In genomic region chr7:44346063-44346462, GRCh38 we compare ENCODE assay signal across 38 cellular contexts. TPM values are rescaled to one million over a fixed set of nuclear protein-coding genes. Genes with fewer than 3 reads are reported as not detected.
DNase-seq lines count a peak whose midpoint lies in the region; ATAC-seq, FAIRE-seq and TF ChIP-seq lines count a peak whose summit lies in the region.
"Had no signal": no experiment of that assay in that cellular context is flagged by ENCODE, and none has a peak within 500 bp of the region (broad histone marks: within the 10 kb centered on the region; RNA-seq: fewer than 3 reads in every experiment).

No MANE protein-coding gene starts in this region.

- dilution Hi-C loops in mammary epithelial cell (cut with HindIII; ENCODE audit: low sequenced_read_pairs) (no loop called here), IMR-90 (cut with HindIII; ENCODE audit: low sequenced_read_pairs, unreplicated experiment) (no loop called here)

- in situ Hi-C loops in mammary epithelial cell (cut with MboI; ENCODE audit: low sequenced_read_pairs in 2 of 2) (no loop called here), HepG2 (cut with HindIII; ENCODE audit: extremely low pct_ligation_motif_present, low pct_unique_long_range_greater_than_20kb) (no loop called here), IMR-90 (cut with MboI; ENCODE audit: low sequenced_read_pairs) (no loop called here), K562 (cut with MboI) (no loop called here)

- no peak overlapping the region for H3K4me2 ChIP-seq in mammary epithelial cell (ENCODE audit: insufficient read depth, low read depth, low read length)
- no peak overlapping the region for H3K4me2 ChIP-seq in HepG2 (ENCODE audit: low read depth, low read length)
- H3K4me2 ChIP-seq in IMR-90 (ENCODE audit: low read depth, low read length), result no peak overlapping the region
- no peak overlapping the region for H3K4me2 ChIP-seq in K562 (ENCODE audit: insufficient read depth, low read length)
- H3K4me2 ChIP-seq: A549; BLaER1; BLaER1 treated with 17β-estradiol and CSF1 and Interleukin-3, amounts not matched to agents 10 nM and 100 nM had no signal

- no peaks in the 10 kb centered on the region for H3K36me3 Mint-ChIP-seq in MCF 10A (ENCODE audit: insufficient read depth, unreplicated experiment)
- H3K36me3 Mint-ChIP-seq: CD14-positive monocyte; CD4-positive, CD25-positive, alpha-beta regulatory T cell; CD8-positive, alpha-beta T cell had no signal

- H3K79me2 ChIP-seq in mammary epithelial cell (ENCODE audit: insufficient read depth, low read length) (no peaks in the 10 kb centered on the region), HepG2 (ENCODE audit: insufficient read depth, low read length) (no peaks in the 10 kb centered on the region), K562 (ENCODE audit: control insufficient read depth, insufficient read depth, low read length) (no peaks in the 10 kb centered on the region)

- H3K27ac Mint-ChIP-seq in MCF 10A (ENCODE audit: low read depth, unreplicated experiment), result peak overlapping the region; percentile 57
- H3K27ac Mint-ChIP-seq: B cell; CD14-positive monocyte; CD4-positive, alpha-beta memory T cell; CD4-positive, alpha-beta T cell; CD4-positive, CD25-positive, alpha-beta regulatory T cell; CD8-positive, alpha-beta memory T cell; CD8-positive, alpha-beta T cell had no signal

- no peak overlapping the region for H2BK5ac ChIP-seq in IMR-90 (ENCODE audit: low read depth, low read length, poor library complexity, severe bottlenecking)

- H3K9me3 ChIP-seq in mammary epithelial cell (replicated peaks; ENCODE audit: insufficient read depth, low read length) (no peaks in the 10 kb centered on the region), HepG2 (ENCODE audit: low read length) (no peaks in the 10 kb centered on the region), right lobe of liver (no peaks in the 10 kb centered on the region), IMR-90 (ENCODE audit: control insufficient read depth, insufficient read depth, low read length) (peaks cover 7% of the 10 kb centered on the region), K562 (replicated peaks; ENCODE audit: control insufficient read depth, insufficient read depth, low read depth, low read length) (no peaks in the 10 kb centered on the region)
- H3K9me3 ChIP-seq: A549, BE2C had no signal

- BruUV-seq in MCF 10A (replicated peaks; lab: Mats Ljungman, UMichigan) (no TSS peak), mammary epithelial cell (replicated peaks; lab: Mats Ljungman, UMichigan) (no TSS peak), HepG2 (replicated peaks; lab: Mats Ljungman, UMichigan) (no TSS peak), IMR-90 (replicated peaks; lab: Mats Ljungman, UMichigan) (no TSS peak), K562 (replicated peaks; lab: Mats Ljungman, UMichigan) (no TSS peak)

- H2BK15ac ChIP-seq in IMR-90 (ENCODE audit: low read depth, low read length), result no peak overlapping the region

- H3K27me3 ChIP-seq in mammary epithelial cell (ENCODE audit: insufficient read depth, low read length) (no peaks in the 10 kb centered on the region), HepG2 (ENCODE audit: control insufficient read depth in 1 of 2, insufficient read depth in 2 of 2, low read length in 2 of 2) (0 out of 5 replicates have a peak, but pooled peaks cover 0 to 3% of the 10 kb centered on the region in 2 experiments), right lobe of liver (no peaks in the 10 kb centered on the region), IMR-90 (ENCODE audit: control insufficient read depth, insufficient read depth, low read length) (peaks cover 16% of the 10 kb centered on the region), K562 (ENCODE audit: control insufficient read depth in 2 of 2, insufficient read depth in 2 of 2, low read length in 2 of 2) (peaks cover 0 to 10% of the 10 kb centered on the region in 2 experiments; a peak in 2 of 5 replicates)
- H3K27me3 ChIP-seq: BE2C; BLaER1; BLaER1 treated with 17β-estradiol and CSF1 and Interleukin-3, amounts not matched to agents 10 nM and 100 nM had no signal

- H3K4me1 Mint-ChIP-seq in MCF 10A (ENCODE audit: insufficient read depth, unreplicated experiment), result no peaks in the 10 kb centered on the region
- H3K4me1 Mint-ChIP-seq: B cell; CD14-positive monocyte; CD4-positive, alpha-beta memory T cell; CD4-positive, CD25-positive, alpha-beta regulatory T cell; CD8-positive, alpha-beta memory T cell had no signal

- H4K5ac ChIP-seq in IMR-90 (ENCODE audit: low read depth, low read length), result no peak overlapping the region

- H3K9me1 ChIP-seq in IMR-90 (ENCODE audit: insufficient read depth, low read length) (no peaks in the 10 kb centered on the region), K562 (ENCODE audit: control insufficient read depth, insufficient read depth, low read length) (no peaks in the 10 kb centered on the region)

- H3K27ac ChIP-seq in mammary epithelial cell (ENCODE audit: insufficient read depth, low read depth, low read length), result no peak overlapping the region
- no peak overlapping the region for H3K27ac ChIP-seq in HepG2 (ENCODE audit: extremely low read length, insufficient read depth, low read length)
- no peak overlapping the region for H3K27ac ChIP-seq in right lobe of liver
- H3K27ac ChIP-seq in IMR-90 (ENCODE audit: insufficient read depth, low read length), result no peak overlapping the region
- no peak overlapping the region for H3K27ac ChIP-seq in K562 (ENCODE audit: extremely low read depth, low read depth, low read length)
- H3K27ac ChIP-seq: 22Rv1; A549; BLaER1; BLaER1 treated with 17β-estradiol and CSF1 and Interleukin-3, amounts not matched to agents 10 nM and 100 nM; C4-2B had no signal

- H3K23ac ChIP-seq in IMR-90 (ENCODE audit: low read depth, low read length), result no peak overlapping the region

- no peak overlapping the region for H3K4ac ChIP-seq in IMR-90 (ENCODE audit: low read depth, low read length)

- H4K8ac ChIP-seq in IMR-90 (ENCODE audit: low read depth in 2 of 2, low read length in 2 of 2), result no peak overlapping the region

- TF ChIP-seq RAD21 in HepG2 (CRISPR knock-in tag; IDR thresholded peaks at IDR 0.05), result no peak
- no peak for TF ChIP-seq RAD21 in IMR-90 (IDR thresholded peaks at IDR 0.05; ENCODE audit: low read length)
- TF ChIP-seq RAD21 in K562 (CRISPR knock-in tag; conservative IDR thresholded peaks at IDR 0.05 in 1 of 2, IDR thresholded peaks at IDR 0.05 in 1 of 2), result no peak

- H3K27me3 Mint-ChIP-seq in MCF 10A (ENCODE audit: insufficient read depth, unreplicated experiment), result peaks cover 18% of the 10 kb centered on the region

- TF ChIP-seq POLR2A in HepG2 (IDR thresholded peaks at IDR 0.05; ENCODE audit: insufficient read depth in 1 of 2, low read depth in 2 of 2, low read length in 2 of 2), result no peak
- no peak for TF ChIP-seq POLR2A in right lobe of liver (IDR thresholded peaks at IDR 0.05)
- TF ChIP-seq POLR2A in IMR-90 (IDR thresholded peaks at IDR 0.05; ENCODE audit: low read depth, low read length), result no peak
- no peak for TF ChIP-seq POLR2A in K562 (conservative IDR thresholded peaks at IDR 0.05)

- WGBS in mammary epithelial cell (ENCODE audit: low coverage, missing lambda C conversion rate), result 97% methylated on average over 2 of the region's 2 CpGs
- 22% methylated on average over 2 of the region's 2 CpGs for WGBS in HepG2 (ENCODE audit: low lambda C conversion rate)
- WGBS in right lobe of liver (ENCODE audit: insufficient coverage, low coverage, low lambda C conversion rate, missing lambda C conversion rate), result 85% methylated on average over 2 of the region's 2 CpGs
- no CpG with 5 or more reads among the region's 2 CpGs for WGBS in IMR-90 (ENCODE audit: extremely low coverage in 2 of 2, insufficient read length in 1 of 2), 2 experiments
- 0% methylated on average over 2 of the region's 2 CpGs for WGBS in K562 (ENCODE audit: insufficient coverage, low coverage, missing lambda C conversion rate)

- no peak overlapping the region for H2BK20ac ChIP-seq in IMR-90 (ENCODE audit: low read depth, low read length)

- H3K14ac ChIP-seq in IMR-90 (replicated peaks; ENCODE audit: low read depth, low read length), result no peak overlapping the region

- no peak overlapping the region for H3K56ac ChIP-seq in IMR-90 (ENCODE audit: extremely low read depth, insufficient read depth, low read length)

- H2AFZ ChIP-seq in mammary epithelial cell (ENCODE audit: low read depth, low read length) (no peak overlapping the region), HepG2 (ENCODE audit: low read length) (no peak overlapping the region), IMR-90 (replicated peaks; ENCODE audit: low read length, poor library complexity) (no peak overlapping the region), K562 (ENCODE audit: low read depth, low read length) (no peak overlapping the region)

- H4K91ac ChIP-seq in IMR-90 (ENCODE audit: insufficient read depth, low read depth, low read length), result no peak overlapping the region

- CTCF ChIA-PET in MCF 10A (lab: Yijun Ruan, JAX) (no interaction called here), mammary epithelial cell (lab: Charles Lee; ENCODE audit: low non-redundant PET) (no interaction called here), HepG2 (lab: Yijun Ruan, JAX; ENCODE audit: low intra/inter-chr PET ratio, low total read pairs) (no interaction called here), IMR-90 (lab: Yijun Ruan, JAX) (no interaction called here), K562 (lab: Yijun Ruan, JAX; ENCODE audit: low intra/inter-chr PET ratio) (no interaction called here)

- H2AK9ac ChIP-seq in IMR-90 (replicated peaks; ENCODE audit: low read depth, low read length, poor library complexity), result no peak overlapping the region

- TF ChIP-seq EP300 in HepG2 (IDR thresholded peaks at IDR 0.05; ENCODE audit: low read depth in 2 of 2, low read length in 2 of 2) (no peak), HepG2 (CRISPR knock-in tag; IDR thresholded peaks at IDR 0.05; ENCODE audit: borderline replicate concordance) (no peak), K562 (IDR thresholded peaks at IDR 0.05; ENCODE audit: low read length) (no peak)

- H3K79me1 ChIP-seq in IMR-90 (ENCODE audit: low read depth in 1 of 2, low read length in 2 of 2), result no peaks in the 10 kb centered on the region

- no peak for TF ChIP-seq CTCF in MCF 10A (IDR thresholded peaks at IDR 0.05; ENCODE audit: unreplicated experiment)
- TF ChIP-seq CTCF in mammary epithelial cell (conservative IDR thresholded peaks at IDR 0.05 in 1 of 2, IDR thresholded peaks at IDR 0.05 in 1 of 2; ENCODE audit: extremely low read depth in 1 of 2, insufficient read depth in 1 of 2, low read depth in 1 of 2, low read length in 2 of 2), result no peak
- no peak for TF ChIP-seq CTCF in HepG2 (CRISPR knock-in tag; IDR thresholded peaks at IDR 0.05)
- no peak for TF ChIP-seq CTCF in right lobe of liver (IDR thresholded peaks at IDR 0.05)
- TF ChIP-seq CTCF in IMR-90 (conservative IDR thresholded peaks at IDR 0.05; ENCODE audit: low read depth, low read length), result no peak
- no peak for TF ChIP-seq CTCF in K562 (IDR thresholded peaks at IDR 0.05 in 2 of 3, conservative IDR thresholded peaks at IDR 0.05 in 1 of 3; ENCODE audit: insufficient read depth in 2 of 3, low read depth in 1 of 3, low read length in 3 of 3)

- no peak overlapping the region for H3K18ac ChIP-seq in IMR-90 (ENCODE audit: low read depth, low read length)

- H2BK120ac ChIP-seq in IMR-90 (ENCODE audit: low read depth, low read length), result no peak overlapping the region

- FAIRE-seq in HepG2 (lab: Jason Lieb, UNC), result no peak
- FAIRE-seq in K562 (lab: Jason Lieb, UNC), result no peak
- FAIRE-seq in urothelium cell line (lab: Jason Lieb, UNC), result no peak
- FAIRE-seq: A204.1, A549, D721Med had no signal

- DNase-seq in MCF 10A (ENCODE audit: unreplicated experiment), result no peak
- no peak for DNase-seq in mammary epithelial cell
- no peak for DNase-seq in HepG2 (ENCODE audit: low spot score)
- no peak for DNase-seq in right lobe of liver
- no peak for DNase-seq in IMR-90
- no peak for DNase-seq in K562 (ENCODE audit: extremely low read depth in 1 of 4, low spot score in 3 of 4)
- DNase-seq in urothelium cell line (ENCODE audit: low spot score), result no peak
- DNase-seq: 8988T; ACHN; AML-193; BE2C; C1 segment of cervical spinal cord; Caco-2; Calu3; CD4-positive, alpha-beta memory T cell; CD4-positive, alpha-beta T cell; CD4-positive, CD25-positive, alpha-beta regulatory T cell; CD8-positive, alpha-beta memory T cell; CD8-positive, alpha-beta T cell; COR-L47; DMS 273 treated with DMSO at 0.1 percent for 48 hours; DMS153; DMS53; DMS79; DMS79 treated with DMSO at 0.1 percent for 48 hours; DND-41; EL had no signal

- H3K9ac ChIP-seq in mammary epithelial cell (ENCODE audit: insufficient read depth, low read length) (no peak overlapping the region), HepG2 (ENCODE audit: insufficient read depth, low read depth, low read length) (no peak overlapping the region), IMR-90 (ENCODE audit: low read depth, low read length) (no peak overlapping the region), K562 (ENCODE audit: insufficient read depth in 1 of 2, low read depth in 2 of 2, low read length in 2 of 2) (no peak overlapping the region)
- H3K9ac ChIP-seq: BLaER1; BLaER1 treated with 17β-estradiol and CSF1 and Interleukin-3, amounts not matched to agents 10 nM and 100 nM had no signal

- no peaks in the 10 kb centered on the region for H3K9me3 Mint-ChIP-seq in MCF 10A (ENCODE audit: unreplicated experiment)

- intact Hi-C loops in MCF 10A (cut with micrococcal nuclease), result no loop called here
- intact Hi-C loops in mammary epithelial cell (cut with micrococcal nuclease), result no loop called here
- intact Hi-C loops in HepG2 (cut with micrococcal nuclease; ENCODE audit: unreplicated experiment), result no loop called here
- intact Hi-C loops in right lobe of liver (cut with DNase I), result no loop called here
- intact Hi-C loops in IMR-90 (cut with micrococcal nuclease), result no loop called here
- intact Hi-C loops in K562 (cut with micrococcal nuclease), result no loop called here

- H3K4me1 ChIP-seq in mammary epithelial cell (ENCODE audit: insufficient read depth, low read length) (no peaks in the 10 kb centered on the region), HepG2 (ENCODE audit: insufficient read depth, low read length) (no peaks in the 10 kb centered on the region), right lobe of liver (no peaks in the 10 kb centered on the region), IMR-90 (ENCODE audit: control insufficient read depth, insufficient read depth, low read length) (peaks cover 1% of the 10 kb centered on the region; the same call in 1 of the 2 replicates), K562 (replicated peaks in 1 of 2; ENCODE audit: control insufficient read depth in 2 of 2, insufficient read depth in 2 of 2, low read length in 2 of 2) (no peaks in the 10 kb centered on the region)
- H3K4me1 ChIP-seq: A549, BE2C, Caco-2 had no signal

- H3K4me3 ChIP-seq in mammary epithelial cell (replicated peaks in 1 of 3; ENCODE audit: insufficient read depth in 1 of 3, low read depth in 2 of 3, low read length in 3 of 3) (no peak overlapping the region), HepG2 (replicated peaks in 1 of 3; ENCODE audit: insufficient read depth in 1 of 3, low read depth in 2 of 3, low read length in 3 of 3) (no peak overlapping the region), right lobe of liver (no peak overlapping the region), IMR-90 (ENCODE audit: insufficient read depth, low read depth, low read length) (no peak overlapping the region), K562 (no peak overlapping the region)
- H3K4me3 ChIP-seq: A549; BLaER1; BLaER1 treated with 17β-estradiol and CSF1 and Interleukin-3, amounts not matched to agents 10 nM and 100 nM had no signal

- H3K36me3 ChIP-seq in mammary epithelial cell (ENCODE audit: insufficient read depth, low read length) (no peaks in the 10 kb centered on the region), HepG2 (replicated peaks in 1 of 2; ENCODE audit: control insufficient read depth in 1 of 2, insufficient read depth in 2 of 2, low read length in 2 of 2) (no peaks in the 10 kb centered on the region), right lobe of liver (no peaks in the 10 kb centered on the region), IMR-90 (ENCODE audit: control insufficient read depth, insufficient read depth, low read length) (no peaks in the 10 kb centered on the region), K562 (ENCODE audit: control insufficient read depth, insufficient read depth, low read length) (no peaks in the 10 kb centered on the region)
- H3K36me3 ChIP-seq: BE2C; BLaER1; BLaER1 treated with 17β-estradiol and CSF1 and Interleukin-3, amounts not matched to agents 10 nM and 100 nM had no signal

- H4K20me1 ChIP-seq in mammary epithelial cell (ENCODE audit: insufficient read depth, low read length) (no peaks in the 10 kb centered on the region), HepG2 (ENCODE audit: insufficient read depth, low read length) (no peaks in the 10 kb centered on the region), IMR-90 (ENCODE audit: insufficient read depth, low read length) (no peaks in the 10 kb centered on the region), K562 (replicated peaks; ENCODE audit: control insufficient read depth, insufficient read depth, low read length) (no peaks in the 10 kb centered on the region)
- H4K20me1 ChIP-seq: BLaER1; BLaER1 treated with 17β-estradiol and CSF1 and Interleukin-3, amounts not matched to agents 10 nM and 100 nM had no signal

- POLR2A ChIA-PET in MCF 10A (lab: Yijun Ruan, JAX), result no interaction called here
- POLR2A ChIA-PET in HepG2 (lab: Yijun Ruan, JAX), result no interaction called here
- POLR2A ChIA-PET in IMR-90 (lab: Charles Lee; ENCODE audit: unreplicated experiment), result no interaction called here
- POLR2A ChIA-PET in K562 (lab: Yijun Ruan, JAX), result no interaction called here

- no peak overlapping the region for H3K4me3 Mint-ChIP-seq in MCF 10A (ENCODE audit: unreplicated experiment)
- H3K4me3 Mint-ChIP-seq: B cell; CD14-positive monocyte; CD4-positive, alpha-beta memory T cell; CD4-positive, alpha-beta T cell; CD4-positive, CD25-positive, alpha-beta regulatory T cell; CD8-positive, alpha-beta memory T cell; CD8-positive, alpha-beta T cell had no signal

- H2AK5ac ChIP-seq in IMR-90 (ENCODE audit: low read depth, low read length), result no peak overlapping the region

- ATAC-seq in HepG2 (no peak), right lobe of liver (no peak), IMR-90 (ENCODE audit: low read depth) (no peak), K562 (no peak), HG03039 (IDR thresholded peaks at IDR 0.05; ENCODE audit: unreplicated experiment) (no peak)
- ATAC-seq: A549; CD8-positive, alpha-beta T cell had no signal

RNA-seq across cellular contexts. Expression of gene CAMK2B, which starts 20.7 kb away (rescaled TPM):
- total RNA-seq in MCF 10A (2022) (0.54 and 1.8 TPM in 2 replicates), mammary epithelial cell (under 1 TPM; 0.33 to 0.64 TPM), HepG2 (2016; rRNA removed; fragmentation: Illumina TruSeq; extraction: Trizol) (0.13 and 0.27 TPM in 2 replicates), right lobe of liver (1 to 10 TPM; 2.1 to 5.1 (median 3.3) TPM), IMR-90 (2012; rRNA removed) (0.18 and 0.28 TPM in 2 replicates), K562 (2014; rRNA removed) (0.09 and 0.16 TPM in 2 replicates), K562 (2014; rRNA removed; fragmentation: Illumina TruSeq; extraction: Trizol) (not detected in 2 replicates), K562 (2015; rRNA removed; fragmentation: Illumina TruSeq; extraction: Trizol) (0.04 TPM in 2 replicates), K562 (2021) (0.29 TPM in 1 of 2 replicates, not detected in the other)
- polyA plus RNA-seq in mammary epithelial cell (4.9 TPM), HepG2 (2011; rRNA removed) (0.20 and 0.48 TPM in 2 replicates), IMR-90 (2012; rRNA removed) (0.14 and 0.36 TPM in 2 replicates), K562 (2011; rRNA removed) (0.04 and 0.12 TPM in 2 replicates), K562 (2014; fragmentation: Illumina TruSeq; extraction: Trizol) (0.07 and 0.10 TPM in 2 replicates), K562 (2014; fragmentation: Nextera tagmentation; extraction: Ambion mirVana) (not detected), K562 (2014; rRNA removed) (0.05 and 0.08 TPM in 2 replicates)
- polyA minus RNA-seq in mammary epithelial cell, result 4.2 TPM
- not detected in 2 replicates for total RNA-seq in HepG2 (2016; cell fraction: cytosol; rRNA removed; fragmentation: Illumina TruSeq; extraction: Trizol; ENCODE audit: low read depth)
- 0.06 and 0.19 TPM in 2 replicates for total RNA-seq in HepG2 (2016; cell fraction: insoluble cytoplasmic fraction; rRNA removed; fragmentation: Illumina TruSeq; extraction: Trizol)
- total RNA-seq in HepG2 (2016; cell fraction: membrane; rRNA removed; fragmentation: Illumina TruSeq; extraction: Trizol), result 0.21 TPM in 1 of 2 replicates, not detected in the other
- 0.09 TPM in 1 of 2 replicates, not detected in the other for total RNA-seq in HepG2 (2016; cell fraction: nucleus; rRNA removed; fragmentation: Illumina TruSeq; extraction: Trizol)
- 0.09 and 0.39 TPM in 2 replicates for polyA plus RNA-seq in HepG2 (2011; cell fraction: cytosol; rRNA removed)
- 0.10 and 0.19 TPM in 2 replicates for polyA plus RNA-seq in HepG2 (2011; cell fraction: nucleus; rRNA removed)
- 0.09 TPM in 1 of 2 replicates, not detected in the other for polyA plus RNA-seq in HepG2 (2012)
- polyA plus RNA-seq in HepG2 (2016; cell fraction: cytosol; fragmentation: Illumina TruSeq; extraction: Trizol; ENCODE audit: low read depth), result 0.18 TPM in 1 of 2 replicates, not detected in the other
- polyA plus RNA-seq in HepG2 (2016; cell fraction: insoluble cytoplasmic fraction; fragmentation: Illumina TruSeq; extraction: Trizol; ENCODE audit: low read depth), result 0.43 and 0.62 TPM in 2 replicates
- 0.30 TPM in 1 of 2 replicates, not detected in the other for polyA plus RNA-seq in HepG2 (2016; cell fraction: membrane; fragmentation: Illumina TruSeq; extraction: Trizol; ENCODE audit: low read depth)
- not detected in 2 replicates for polyA plus RNA-seq in HepG2 (2016; cell fraction: nucleus; fragmentation: Illumina TruSeq; extraction: Trizol; ENCODE audit: insufficient read depth, low read depth)
- polyA minus RNA-seq in HepG2 (2011; rRNA and poly(A)+ RNA removed; ENCODE audit: low replicate concordance), result 0.04 and 0.56 TPM in 2 replicates
- not detected in 2 replicates for polyA minus RNA-seq in HepG2 (2011; cell fraction: cytosol; rRNA and poly(A)+ RNA removed)
- polyA minus RNA-seq in HepG2 (2011; cell fraction: nucleus; rRNA and poly(A)+ RNA removed), result not detected in 2 replicates
- 0.11 and 0.74 TPM in 2 replicates for polyA plus RNA-seq in IMR-90 (2012; cell fraction: cytosol; rRNA removed)
- polyA plus RNA-seq in IMR-90 (2012; cell fraction: nucleus; rRNA removed; ENCODE audit: low replicate concordance), result 0.57 and 1.0 TPM in 2 replicates
- total RNA-seq in K562 (2011; cell fraction: chromatin; rRNA removed; ENCODE audit: low replicate concordance), result 0.23 TPM in 1 of 2 replicates, not detected in the other
- 0.26 and 0.50 TPM in 2 replicates for total RNA-seq in K562 (2011; cell fraction: nucleolus; rRNA removed)
- not detected in 2 replicates for total RNA-seq in K562 (2011; cell fraction: nucleoplasm; rRNA removed)
- 0.04 and 0.13 TPM in 2 replicates for polyA plus RNA-seq in K562 (2011; cell fraction: cytosol; rRNA removed)
- 0.10 and 0.18 TPM in 2 replicates for polyA plus RNA-seq in K562 (2011; cell fraction: nucleus; rRNA removed)
- polyA plus RNA-seq in K562 (2012), result 0.09 and 0.18 TPM in 2 replicates
- not detected in 2 replicates for polyA minus RNA-seq in K562 (2011; rRNA and poly(A)+ RNA removed)
- not detected in 2 replicates for polyA minus RNA-seq in K562 (2011; cell fraction: cytosol; rRNA and poly(A)+ RNA removed)
- not detected in 2 replicates for polyA minus RNA-seq in K562 (2011; cell fraction: nucleus; rRNA and poly(A)+ RNA removed)
- total RNA-seq: B cell; Caco-2; Calu3; CD4-positive, alpha-beta memory T cell; CD4-positive, alpha-beta T cell; CD4-positive, CD25-positive, alpha-beta regulatory T cell; CD8-positive, alpha-beta T cell had no signal
- polyA plus RNA-seq: AG04450; CD14-positive monocyte; CD4-positive, alpha-beta memory T cell; CD4-positive, CD25-positive, alpha-beta regulatory T cell; CD8-positive, alpha-beta memory T cell had no signal
